Comparison of ENCODE assay signal across 22 cellular contexts in the genomic region with DNA sequence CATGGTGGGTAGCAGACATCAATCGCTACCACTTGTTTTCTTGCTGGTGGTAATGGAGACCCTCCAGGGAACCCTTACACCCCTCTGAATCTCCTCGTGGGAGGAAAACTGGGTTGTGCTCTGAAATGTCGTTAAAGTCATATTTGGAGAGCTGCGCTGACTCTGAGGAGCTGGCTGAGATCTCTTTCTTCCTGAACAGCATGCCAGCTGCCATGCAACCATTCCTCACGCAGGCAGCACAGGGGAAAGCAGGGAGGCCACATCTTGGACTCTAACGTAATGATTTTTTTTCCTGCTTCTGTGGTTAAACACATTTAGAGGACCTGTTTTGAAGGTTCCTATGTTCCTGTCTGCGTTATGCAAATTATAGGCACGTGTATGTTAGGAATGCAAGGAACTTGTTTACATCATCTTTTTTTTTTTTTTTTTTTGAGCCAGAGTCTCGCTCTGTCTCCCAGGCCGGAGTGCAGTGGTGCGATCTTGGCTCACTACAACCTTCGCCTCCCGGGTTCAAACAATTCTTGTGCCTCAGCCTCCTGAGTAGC.
"Had no signal": no experiment of that assay in that cellular context is flagged by ENCODE, and none has a peak within 500 bp of the region (broad histone marks: within the 10 kb centered on the region; RNA-seq: fewer than 3 reads in every experiment).

No MANE protein-coding gene starts in this region.

- DNase-seq: activated CD4-positive, alpha-beta memory T cell treated with anti-CD3 and anti-CD28 coated beads, Interleukin-2, amount 10 ng/mL, durations not matched to agents 7 days and 5 days; activated CD4-positive, alpha-beta T cell treated with anti-CD3 and anti-CD28 coated beads for 4 hours; activated effector memory CD4-positive, alpha-beta T cell treated with Interleukin-2 at 50 U/mL for 16 hours; activated T-cell treated with anti-CD3 and anti-CD28 coated beads, Interleukin-2, amount 50 U/mL, for 4 hours; adrenal gland; cortex of kidney; effector CD8-positive, alpha-beta T cell; heart right ventricle; left cardiac atrium; lower lobe of right lung; mucosa of descending colon; naive thymus-derived CD4-positive, alpha-beta T cell; retina; stimulated activated CD4-positive, alpha-beta T cell treated with anti-CD3 and anti-CD28 coated beads, Interleukin-2, amount 100 ng/mL, for 48 hours; stimulated activated naive B cell treated with anti-CD40 and anti-IgM and Interleukin-4, amounts not matched to agents 10 μg/mL and 1 μg/mL and 100 μg/mL, for 72 hours; T-helper 17 cell had no signal

- H3K4me1 Mint-ChIP-seq: activated CD4-positive, alpha-beta memory T cell treated with anti-CD3 and anti-CD28 coated beads, Interleukin-2, amount 10 ng/mL, durations not matched to agents 7 days and 5 days; activated naive CD4-positive, alpha-beta T cell treated with anti-CD3 and anti-CD28 coated beads, Interleukin-2, amount 50 U/mL, for 24 hours; central memory CD8-positive, alpha-beta T cell; stimulated activated naive B cell treated with anti-CD40 and anti-IgM and Interleukin-4, amounts not matched to agents 10 μg/mL and 1 μg/mL and 100 μg/mL, for 72 hours had no signal

- H3K27me3 Mint-ChIP-seq: activated CD4-positive, alpha-beta memory T cell treated with anti-CD3 and anti-CD28 coated beads, Interleukin-2, amount 10 ng/mL, durations not matched to agents 7 days and 5 days; central memory CD8-positive, alpha-beta T cell; stimulated activated naive B cell treated with anti-CD40 and anti-IgM and Interleukin-4, amounts not matched to agents 10 μg/mL and 1 μg/mL and 100 μg/mL, for 72 hours had no signal

- H3K9ac ChIP-seq: parathyroid adenoma had no signal

- H3K27ac Mint-ChIP-seq: activated CD4-positive, alpha-beta memory T cell treated with anti-CD3 and anti-CD28 coated beads, Interleukin-2, amount 10 ng/mL, durations not matched to agents 7 days and 5 days; activated naive CD4-positive, alpha-beta T cell treated with anti-CD3 and anti-CD28 coated beads, Interleukin-2, amount 50 U/mL, for 24 hours; naive thymus-derived CD4-positive, alpha-beta T cell; stimulated activated naive B cell treated with anti-CD40 and anti-IgM and Interleukin-4, amounts not matched to agents 10 μg/mL and 1 μg/mL and 100 μg/mL, for 72 hours; T-helper 17 cell; WTC11 had no signal

- H3K36me3 Mint-ChIP-seq: activated naive CD4-positive, alpha-beta T cell treated with anti-CD3 and anti-CD28 coated beads, Interleukin-2, amount 50 U/mL, for 24 hours; stimulated activated naive B cell treated with anti-CD40 and anti-IgM and Interleukin-4, amounts not matched to agents 10 μg/mL and 1 μg/mL and 100 μg/mL, for 72 hours; WTC11 had no signal

- H3K27me3 ChIP-seq: adrenal gland, gastroesophageal sphincter, neutrophil had no signal

- ATAC-seq: activated T-cell treated with anti-CD3 and anti-CD28 coated beads, Interleukin-2, amount 50 U/mL, for 4 hours; gastroesophageal sphincter; heart right ventricle; left cardiac atrium; lower lobe of right lung; mucosa of descending colon; naive thymus-derived CD4-positive, alpha-beta T cell; stimulated activated naive B cell treated with anti-CD40 and anti-IgM and Interleukin-4, amounts not matched to agents 10 μg/mL and 1 μg/mL and 100 μg/mL, for 72 hours; T-helper 17 cell; WTC11 had no signal

- H3K36me3 ChIP-seq: adrenal gland, gastroesophageal sphincter, heart right ventricle, lower lobe of right lung, neutrophil had no signal

- H3K9me3 ChIP-seq: adrenal gland, gastroesophageal sphincter, heart right ventricle, lower lobe of right lung, mucosa of descending colon, neutrophil had no signal

- H3K9me3 Mint-ChIP-seq: activated CD4-positive, alpha-beta memory T cell treated with anti-CD3 and anti-CD28 coated beads, Interleukin-2, amount 10 ng/mL, durations not matched to agents 7 days and 5 days; activated naive CD4-positive, alpha-beta T cell treated with anti-CD3 and anti-CD28 coated beads, Interleukin-2, amount 50 U/mL, for 24 hours; activated T-cell treated with anti-CD3 and anti-CD28 coated beads, Interleukin-2, amount 50 U/mL, for 4 hours; central memory CD8-positive, alpha-beta T cell; stimulated activated naive B cell treated with anti-CD40 and anti-IgM and Interleukin-4, amounts not matched to agents 10 μg/mL and 1 μg/mL and 100 μg/mL, for 72 hours had no signal

- H3K4me3 ChIP-seq: adrenal gland, gastroesophageal sphincter, heart right ventricle, lower lobe of right lung, mucosa of descending colon had no signal

- H3K4me3 Mint-ChIP-seq: activated CD4-positive, alpha-beta memory T cell treated with anti-CD3 and anti-CD28 coated beads, Interleukin-2, amount 10 ng/mL, durations not matched to agents 7 days and 5 days; activated naive CD4-positive, alpha-beta T cell treated with anti-CD3 and anti-CD28 coated beads, Interleukin-2, amount 50 U/mL, for 24 hours; activated T-cell treated with anti-CD3 and anti-CD28 coated beads, Interleukin-2, amount 50 U/mL, for 4 hours; central memory CD8-positive, alpha-beta T cell; naive thymus-derived CD4-positive, alpha-beta T cell; stimulated activated naive B cell treated with anti-CD40 and anti-IgM and Interleukin-4, amounts not matched to agents 10 μg/mL and 1 μg/mL and 100 μg/mL, for 72 hours; T-helper 17 cell; WTC11 had no signal

- H3K4me1 ChIP-seq: adrenal gland, gastroesophageal sphincter, parathyroid adenoma had no signal

- H3K27ac ChIP-seq: adrenal gland, gastroesophageal sphincter, heart right ventricle, lower lobe of right lung, neutrophil, parathyroid adenoma had no signal
